Comparison of ENCODE assay signal across 9 cellular contexts in the genomic region with DNA sequence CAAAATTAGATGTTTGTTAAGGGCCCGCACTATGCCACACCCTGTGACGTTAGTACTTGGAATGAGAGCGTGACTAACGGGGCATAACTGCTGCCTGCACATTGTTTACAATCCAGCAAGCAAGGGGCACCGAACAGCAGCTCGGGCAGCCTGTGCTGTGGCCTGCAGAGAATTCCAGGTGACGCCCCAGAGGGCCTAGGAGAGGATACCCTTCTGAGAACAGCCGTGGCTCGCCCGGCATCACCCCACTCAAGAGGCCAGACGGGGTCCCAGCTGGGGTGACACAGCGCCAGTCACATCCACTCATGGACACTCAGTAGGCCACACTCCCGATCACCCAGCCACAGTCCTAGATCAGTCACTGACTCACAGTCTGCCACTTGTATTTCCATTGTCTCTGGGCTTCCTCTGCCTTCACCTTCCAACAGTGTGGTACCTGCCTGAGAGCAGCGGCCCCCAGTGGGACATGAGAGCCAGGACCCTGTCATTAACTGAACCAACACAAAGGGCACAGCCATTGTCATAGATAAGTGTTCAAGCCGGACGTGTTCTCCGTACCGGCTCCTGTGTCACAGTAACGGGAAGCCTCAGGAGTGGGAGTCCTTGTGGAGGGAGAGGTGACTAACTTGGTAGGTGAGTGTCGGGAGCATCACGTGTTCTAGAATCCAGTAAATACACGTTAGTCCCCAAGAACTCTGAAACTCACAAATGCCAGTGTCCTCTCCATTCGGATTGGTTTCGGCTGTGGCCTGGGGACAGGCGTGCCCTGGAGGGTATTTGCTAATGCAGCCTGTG. TPM values are rescaled to one million over a fixed set of nuclear protein-coding genes. Genes with fewer than 3 reads are reported as not detected.
A peak's percentile ranks its signal among the peaks of the same experiment; 100 is the strongest.
DNase-seq lines count a peak whose midpoint lies in the region; ATAC-seq and TF ChIP-seq lines count a peak whose summit lies in the region.
"Had no signal": no experiment of that assay in that cellular context is flagged by ENCODE, and none has a peak within 500 bp of the region (broad histone marks: within the 10 kb centered on the region; RNA-seq: fewer than 3 reads in every experiment).

No MANE protein-coding gene starts in this region.

- 81% methylated on average over 25 of the region's 25 CpGs for WGBS in hepatocyte (ENCODE audit: low lambda C conversion rate, missing lambda C conversion rate)
- 60 to 77% (median 69%) methylated on average over 24 to 25 of the region's 25 CpGs for WGBS in stomach, 5 donors

- ATAC-seq in RWPE2 (ENCODE audit: low read depth) = peak; percentile 96
- ATAC-seq in GM18505 (IDR thresholded peaks at IDR 0.05; ENCODE audit: unreplicated experiment) = no peak
- no peak for ATAC-seq in HG03378 (IDR thresholded peaks at IDR 0.05; ENCODE audit: unreplicated experiment)

- H3K79me2 ChIP-seq in hepatocyte = peaks cover 31% of the 10 kb centered on the region

- H3K27ac ChIP-seq in RWPE2 (ENCODE audit: poor library complexity, severe bottlenecking) = peak overlapping the region; percentile 91
- H3K27ac ChIP-seq in hepatocyte = peak overlapping the region; percentile 78
- H3K27ac ChIP-seq in stomach = peak overlapping the region in 3 of 5 donors; percentile 14 to 69 (median 28)

- TF ChIP-seq CTCF in RWPE2 (IDR thresholded peaks at IDR 0.05; ENCODE audit: poor library complexity, severe bottlenecking) = peak; percentile 20
- TF ChIP-seq CTCF in hepatocyte (IDR thresholded peaks at IDR 0.05; ENCODE audit: poor library complexity) = no peak
- no peak for TF ChIP-seq CTCF in stomach (IDR thresholded peaks at IDR 0.05)

- no peaks in the 10 kb centered on the region for H3K9me2 ChIP-seq in hepatocyte (replicated peaks; ENCODE audit: insufficient read depth)

- TF ChIP-seq POLR2A in stomach (IDR thresholded peaks at IDR 0.05) (no peak), GM18505 (IDR thresholded peaks at IDR 0.05; ENCODE audit: borderline replicate concordance, extremely low read depth, insufficient read depth, insufficient read length) (no peak)

- no peak overlapping the region for H2AFZ ChIP-seq in hepatocyte

- H3K4me3 ChIP-seq in RWPE2 (ENCODE audit: severe bottlenecking) (no peak overlapping the region), hepatocyte (no peak overlapping the region), stomach (no peak overlapping the region)

- intact Hi-C loops in stomach (cut with DNase I; ENCODE audit: low total_unique reads) = no loop called here

- H3K27me3 ChIP-seq in RWPE2 (ENCODE audit: insufficient read depth, poor library complexity, severe bottlenecking) = no peaks in the 10 kb centered on the region
- no peaks in the 10 kb centered on the region for H3K27me3 ChIP-seq in hepatocyte
- no peaks in the 10 kb centered on the region for H3K27me3 ChIP-seq in stomach

- peak; percentile 93 for DNase-seq in H4 (ENCODE audit: low spot score)
- peak; percentile 82 for DNase-seq in RWPE2 (ENCODE audit: low spot score)
- DNase-seq in hepatocyte (ENCODE audit: low spot score) = peak; percentile 42
- DNase-seq in stomach = no peak
- no peak for DNase-seq in medulla oblongata (ENCODE audit: extremely low spot score)
- DNase-seq: activated CD4-positive, alpha-beta T cell treated with anti-CD3 and anti-CD28 coated beads for 48 hours; NCI-H1417 treated with DMSO at 0.1 percent for 48 hours had no signal

- TF ChIP-seq EP300 in stomach (IDR thresholded peaks at IDR 0.05) = no peak

- H3K4me1 ChIP-seq in RWPE2 (ENCODE audit: insufficient read depth, poor library complexity, severe bottlenecking) (peaks cover 30% of the 10 kb centered on the region), hepatocyte (ENCODE audit: insufficient read depth) (no peaks in the 10 kb centered on the region), stomach (peaks cover 0 to 8% (median 4%) of the 10 kb centered on the region in 4 donors)

- H3K9me3 ChIP-seq in RWPE2 (ENCODE audit: severe bottlenecking) (no peaks in the 10 kb centered on the region), hepatocyte (ENCODE audit: low read depth) (no peaks in the 10 kb centered on the region), stomach (no peaks in the 10 kb centered on the region)

- H3K36me3 ChIP-seq in RWPE2 (ENCODE audit: low read depth) (peaks cover 23% of the 10 kb centered on the region), hepatocyte (replicated peaks; ENCODE audit: insufficient read depth, low read depth) (no peaks in the 10 kb centered on the region), stomach (peaks cover 3 to 20% (median 15%) of the 10 kb centered on the region in 4 donors)

- H4K20me1 ChIP-seq in hepatocyte (ENCODE audit: insufficient read depth, poor library complexity, severe bottlenecking) = no peaks in the 10 kb centered on the region

- H3K4me2 ChIP-seq in hepatocyte = no peak overlapping the region

RNA-seq across cellular contexts. Expression of a gene that starts 7.5 kb away (rescaled TPM):
- total RNA-seq in H4 (2014; rRNA removed; shearing (Covaris generic)) = 4.0 and 6.6 TPM in 2 replicates
- total RNA-seq in hepatocyte (12.8 and 15.6 TPM in 2 replicates), stomach (10 to 100 TPM in 4 of 5 donors, 1 to 10 TPM in 1; 2.9 to 67.2 (median 17.9) TPM)
- polyA plus RNA-seq in hepatocyte (12.3 and 13.5 TPM in 2 replicates), stomach (1 to 10 TPM; 8.1 to 8.9 (median 8.5) TPM)

Comparison
In these comparisons a context has a peak if more than half of its experiments do, and no peak if none do; other contexts are left out.
1. DNase-seq: peak in H4 (single experiment), RWPE2 (single experiment) and hepatocyte (single experiment); none in stomach (single experiment) and medulla oblongata (single experiment).
2. H3K27ac ChIP-seq: peak in every context shown above with its lines; median percentile 91 in RWPE2; 78 in hepatocyte; 28 in stomach.